ENCODE assay signal across 22 cellular contexts in the genomic region with DNA sequence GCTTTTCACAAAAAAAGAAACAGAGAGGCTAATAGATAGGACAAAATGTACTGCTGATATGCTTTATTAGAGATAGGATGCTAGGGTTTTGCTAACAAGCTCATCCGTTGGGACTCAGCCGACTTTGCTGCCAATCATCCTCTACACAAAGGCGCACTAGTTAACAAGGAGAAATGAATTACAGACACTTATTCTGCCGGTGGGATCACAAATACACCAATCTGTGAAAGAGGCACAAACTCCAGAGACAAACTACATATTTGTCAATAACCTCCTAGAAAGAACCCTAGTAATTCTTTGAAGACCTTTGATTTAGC.
"Had no signal": no experiment of that assay in that cellular context is flagged by ENCODE, and none has a peak within 500 bp of the region (broad histone marks: within the 10 kb centered on the region; RNA-seq: fewer than 3 reads in every experiment).

No MANE protein-coding gene starts in this region.

- H3K36me3 ChIP-seq: Peyer's patch, SJCRH30 had no signal

- H3K9ac ChIP-seq: KMS-11, SK-N-SH had no signal

- H3K4me1 ChIP-seq: SJCRH30 had no signal

- DNase-seq: activated CD4-positive, alpha-beta memory T cell treated with anti-CD3 and anti-CD28 coated beads for 36 hours; activated CD4-positive, alpha-beta T cell treated with anti-CD3 and anti-CD28 coated beads, Interleukin-2, amount 10 ng/mL, durations not matched to agents 7 days and 5 days; activated CD4-positive, CD25-positive, alpha-beta regulatory T cell; activated gamma-delta T cell treated with Interleukin-2 at 50 U/mL for 16 hours; activated naive CD4-positive, alpha-beta T cell treated with anti-CD3 and anti-CD28 coated beads, Interleukin-2, amount 10 ng/mL, durations not matched to agents 7 days and 5 days; activated naive CD8-positive, alpha-beta T cell treated with anti-CD3 and anti-CD28 coated beads for 36 hours; activated T-cell treated with anti-CD3 and anti-CD28 coated beads for 4 hours; activated T-cell treated with anti-CD3 and anti-CD28 coated beads, Interleukin-2, amount 50 U/mL, for 48 hours; NCI-H1092; NCI-H187 treated with DMSO at 0.1 percent for 48 hours; NCI-H2171 treated with DMSO at 0.1 percent for 48 hours; NCI-H226; NCI-H526; Peyer's patch; Right ventricle myocardium superior; SJCRH30; SK-N-SH; T-helper 1 cell had no signal

- H3K4me2 ChIP-seq: KMS-11, SK-N-SH had no signal

- H3K9me3 ChIP-seq: Peyer's patch, SJCRH30, SK-N-SH had no signal

- H3K27ac ChIP-seq: KMS-11, Peyer's patch, RWPE1, SJCRH30, VCaP had no signal

- ATAC-seq: activated T-helper 17 cell treated with anti-CD3 and anti-CD28 coated beads, Interleukin-2, amount 50 U/mL, for 72 hours had no signal

- H3K4me3 ChIP-seq: Peyer's patch, SJCRH30 had no signal

- H3K27me3 ChIP-seq: Peyer's patch had no signal
